Comparison of ENCODE assay signal across 8 cellular contexts in the genomic region with DNA sequence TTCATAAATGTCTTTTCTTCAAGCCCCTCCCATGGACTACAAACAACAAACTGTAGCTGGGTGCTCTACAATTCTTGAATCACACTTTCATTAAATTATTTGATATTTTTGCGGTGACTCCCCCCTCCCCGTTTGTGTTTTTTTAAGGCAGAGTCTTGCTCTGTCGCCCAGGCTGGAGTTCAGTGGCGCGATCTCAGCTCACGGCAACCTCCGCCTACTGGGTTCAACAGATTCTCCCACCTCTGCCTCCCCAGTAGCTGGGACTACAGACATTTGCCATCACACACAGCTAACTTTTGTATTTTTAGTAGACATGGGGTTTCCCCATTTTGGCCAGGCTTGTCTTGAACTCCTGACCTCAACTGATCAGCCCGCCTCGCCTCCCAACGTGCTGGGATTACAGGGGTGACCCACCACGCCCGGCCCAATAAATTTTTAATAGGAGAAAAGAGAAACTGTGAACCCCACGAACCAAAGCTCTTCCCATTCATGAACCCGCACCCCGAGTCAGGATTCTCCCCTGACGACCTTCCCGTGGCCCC. TPM values are rescaled to one million over a fixed set of nuclear protein-coding genes. Genes with fewer than 3 reads are reported as not detected.
DNase-seq lines count a peak whose midpoint lies in the region; ATAC-seq and TF ChIP-seq lines count a peak whose summit lies in the region.

No MANE protein-coding gene starts in this region.

- H3K4me1 ChIP-seq in SJCRH30 (no peaks in the 10 kb centered on the region), prostate gland (replicated peaks) (no peaks in the 10 kb centered on the region)

- H3K36me3 ChIP-seq in SJCRH30 (peaks cover 29% of the 10 kb centered on the region), prostate gland (no peaks in the 10 kb centered on the region)

- intact Hi-C loops in prostate gland (cut with DNase I): loop anchor here (5.0 kb wide), 2 partner anchors 46 to 1201 kb away; a partner anchor contains a TSS

- DNase-seq in GM12864 (ENCODE audit: low read depth) (peak; percentile 27), SJCRH30 (peak; percentile 6), epithelial cell of esophagus (ENCODE audit: low read depth) (no peak), prostate gland (ENCODE audit: low spot score) (no peak), G401 (ENCODE audit: low spot score) (no peak), NCI-H1436 treated with DMSO at 0.1 percent for 48 hours (lab: John Stamatoyannopoulos, UW) (no peak), NCI-H2029 (lab: John Stamatoyannopoulos, UW) (no peak)

- no peak for ATAC-seq in HG02938 (IDR thresholded peaks at IDR 0.05; ENCODE audit: unreplicated experiment)

- H3K9me3 ChIP-seq in SJCRH30 (replicated peaks) (peaks cover 3% of the 10 kb centered on the region), prostate gland (no peaks in the 10 kb centered on the region)

- H3K27ac ChIP-seq in SJCRH30 (peak overlapping the region; percentile 83), prostate gland (peak overlapping the region; percentile 83 to 98)

- H3K4me3 ChIP-seq in GM12864 (ENCODE audit: low read depth, low read length) (peak overlapping the region; percentile 76), SJCRH30 (peak overlapping the region; percentile 81), epithelial cell of esophagus (ENCODE audit: low read length) (peak overlapping the region; percentile 89), prostate gland (peak overlapping the region; percentile 58 to 78)

- no peak for TF ChIP-seq POLR2A in prostate gland (IDR thresholded peaks at IDR 0.05)

- TF ChIP-seq CTCF in GM12864 (IDR thresholded peaks at IDR 0.05; ENCODE audit: low read depth, low read length, missing control alignments) (no peak), epithelial cell of esophagus (IDR thresholded peaks at IDR 0.05; ENCODE audit: insufficient read depth, low read depth, low read length, missing control alignments) (no peak), prostate gland (IDR thresholded peaks at IDR 0.05) (no peak)

- H3K27me3 ChIP-seq in SJCRH30: no peaks in the 10 kb centered on the region
- H3K27me3 ChIP-seq in prostate gland (replicated peaks; ENCODE audit: insufficient read depth): no peaks in the 10 kb centered on the region

- in situ Hi-C loops in G401 (cut with HindIII; ENCODE audit: low sequenced_read_pairs): no loop called here

- WGBS in prostate gland: 17% methylated on average over 17 of the region's 17 CpGs

RNA-seq across cellular contexts. Expression of a gene that starts 0.7 kb away (rescaled TPM):
- 23.6 and 31.6 TPM in 2 replicates for total RNA-seq in SJCRH30 (2014; rRNA removed; shearing (Covaris generic))
- total RNA-seq in prostate gland: 10 to 100 TPM; 35.7 to 37.2 TPM
- not detected in 2 replicates for total RNA-seq in G401 (2014; rRNA removed; shearing (Covaris generic))

RNA-seq across cellular contexts. Expression of a gene that starts 44.8 kb away (rescaled TPM):
- 24.7 and 27.9 TPM in 2 replicates for total RNA-seq in SJCRH30 (2014; rRNA removed; shearing (Covaris generic))
- 10 to 100 TPM; 10.6 to 20.0 TPM for total RNA-seq in prostate gland
- total RNA-seq in G401 (2014; rRNA removed; shearing (Covaris generic)): 0.12 and 1.0 TPM in 2 replicates

Comparison
In these comparisons a context has a peak if more than half of its experiments do, and no peak if none do; other contexts are left out.
1. DNase-seq: peak in GM12864 (single experiment) and SJCRH30 (2 of 2); none in epithelial cell of esophagus (single experiment), prostate gland (single experiment), G401 (single experiment), NCI-H1436 treated with DMSO at 0.1 percent for 48 hours (single experiment) and NCI-H2029 (single experiment).
2. RNA of a gene that starts 0.7 kb away (total RNA-seq): 35.7 to 37.2 TPM in prostate gland and 23.6 to 31.6 TPM in SJCRH30; not detected in G401; every median in the first group is over 10 times any median in the second.
3. Peak in every context shown above with its lines, with median percentiles within 50 percentile points of each other: H3K4me3 ChIP-seq.